ENCODE assay signal across 23 cellular contexts in the genomic region with DNA sequence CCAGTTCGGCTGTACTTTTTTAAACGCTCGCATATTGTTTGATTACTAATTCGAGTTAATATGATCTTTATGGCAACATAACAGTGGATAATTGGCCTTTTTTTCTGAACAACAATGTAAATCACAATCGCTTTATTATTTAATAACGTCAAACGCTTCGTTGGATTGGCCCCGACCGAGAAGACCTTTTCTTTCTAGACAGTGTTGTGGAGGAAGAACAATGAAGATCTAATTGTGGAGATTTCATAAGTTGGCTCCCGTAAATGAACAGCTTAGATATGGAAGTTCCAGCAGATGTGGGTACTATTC. TPM values are rescaled to one million over a fixed set of nuclear protein-coding genes. Genes with fewer than 3 reads are reported as not detected.
DNase-seq lines count a peak whose midpoint lies in the region; ATAC-seq, FAIRE-seq and TF ChIP-seq lines count a peak whose summit lies in the region.
"Had no signal": no experiment of that assay in that cellular context is flagged by ENCODE, and none has a peak within 500 bp of the region (broad histone marks: within the 10 kb centered on the region; RNA-seq: fewer than 3 reads in every experiment).

No MANE protein-coding gene starts in this region.

- no peak overlapping the region for H3K4ac ChIP-seq in H1 (replicated peaks; ENCODE audit: insufficient read length, low read depth, low read length)

- peaks cover 95% of the 10 kb centered on the region for H3K27me3 Mint-ChIP-seq in T-helper 2 cell treated with Interferon-gamma antibody and Interleukin-4, amounts not matched to agents 5 μg/mL and 100 μg/mL, for 36 hours (ENCODE audit: low read depth)
- peaks cover 94% of the 10 kb centered on the region for H3K27me3 Mint-ChIP-seq in activated CD8-positive, alpha-beta T cell treated with anti-CD3 and anti-CD28 coated beads for 36 hours
- H3K27me3 Mint-ChIP-seq in neural progenitor cell (ENCODE audit: insufficient read depth, low read depth) = peaks cover 2% of the 10 kb centered on the region

- TF ChIP-seq EP300 in H1 (IDR thresholded peaks at IDR 0.05; ENCODE audit: borderline replicate concordance in 1 of 2, low read depth in 2 of 2, low read length in 2 of 2) = no peak

- DNase-seq in T-helper 2 cell treated with Interferon-gamma antibody and Interleukin-4, amounts not matched to agents 5 μg/mL and 100 μg/mL, for 36 hours (ENCODE audit: low spot score) = no peak
- DNase-seq in T-helper 2 cell = no peak
- no peak for DNase-seq in activated CD8-positive, alpha-beta T cell treated with anti-CD3 and anti-CD28 coated beads for 36 hours
- no peak for DNase-seq in H1 (ENCODE audit: low read depth in 1 of 2, low spot score in 2 of 2)
- DNase-seq in neural progenitor cell (ENCODE audit: low spot score) = no peak
- DNase-seq in osteoblast (ENCODE audit: insufficient read length, low spot score, missing footprints) = no peak
- DNase-seq: 8988T; central memory CD4-positive, alpha-beta T cell; effector CD8-positive, alpha-beta T cell; Kasumi-1; mesenchymal stem cell; NCI-H1105 treated with DMSO at 0.1 percent for 48 hours; NCI-H748 treated with DMSO at 0.1 percent for 48 hours; SHP77 treated with DMSO at 0.1 percent for 48 hours had no signal

- no peak overlapping the region for H3K27ac ChIP-seq in H1 (ENCODE audit: low read depth, low read length)
- H3K27ac ChIP-seq in neural progenitor cell = peak overlapping the region; percentile 24
- no peak overlapping the region for H3K27ac ChIP-seq in osteoblast (ENCODE audit: low read depth, low read length)

- no peak overlapping the region for H2BK5ac ChIP-seq in H1 (ENCODE audit: low read depth, low read length)

- H3K4me3 ChIP-seq in H1 (ENCODE audit: extremely low read depth in 1 of 4, insufficient read depth in 2 of 4, low read depth in 3 of 4, low read length in 4 of 4) (peak overlapping the region; percentile 14 to 73 (median 20); a peak in 5 of 8 replicates), neural progenitor cell (no peak overlapping the region), osteoblast (ENCODE audit: insufficient read depth, low read length) (no peak overlapping the region)

- H3K9me3 Mint-ChIP-seq in T-helper 2 cell treated with Interferon-gamma antibody and Interleukin-4, amounts not matched to agents 5 μg/mL and 100 μg/mL, for 36 hours = peaks cover 7% of the 10 kb centered on the region
- H3K9me3 Mint-ChIP-seq in activated CD8-positive, alpha-beta T cell treated with anti-CD3 and anti-CD28 coated beads for 36 hours = peaks cover 14% of the 10 kb centered on the region
- H3K9me3 Mint-ChIP-seq in neural progenitor cell = no peaks in the 10 kb centered on the region

- H3K79me2 ChIP-seq in H1 (ENCODE audit: control insufficient read depth in 1 of 2, insufficient read depth in 2 of 2, low read length in 2 of 2) (peaks cover 0 to 28% of the 10 kb centered on the region in 2 experiments; a peak in 3 of 4 replicates), neural progenitor cell (ENCODE audit: low read depth) (peaks cover 85% of the 10 kb centered on the region), osteoblast (ENCODE audit: insufficient read depth, low read length) (no peaks in the 10 kb centered on the region)

- H3K4me3 Mint-ChIP-seq in T-helper 2 cell treated with Interferon-gamma antibody and Interleukin-4, amounts not matched to agents 5 μg/mL and 100 μg/mL, for 36 hours = peak overlapping the region; percentile 4
- H3K4me3 Mint-ChIP-seq in activated CD8-positive, alpha-beta T cell treated with anti-CD3 and anti-CD28 coated beads for 36 hours = no peak overlapping the region
- peak overlapping the region; percentile 80 for H3K4me3 Mint-ChIP-seq in neural progenitor cell
- H3K4me3 Mint-ChIP-seq: natural killer cell treated with Interleukin-12 subunit alpha and Interleukin-12 subunit beta and Interleukin-15 and Interleukin-18, amount 100 ng/mL, for 72 hours had no signal

- H2AK5ac ChIP-seq in H1 (ENCODE audit: low read depth, low read length) = no peak overlapping the region; the same call in 1 of the 2 replicates

- no peak overlapping the region for H4K91ac ChIP-seq in H1 (replicated peaks; ENCODE audit: insufficient read length, low read length)

- H3K18ac ChIP-seq in H1 (ENCODE audit: extremely low read depth, low read length) = no peak overlapping the region; the same call in 1 of the 2 replicates

- H3K9ac ChIP-seq in H1 (replicated peaks in 1 of 4; ENCODE audit: extremely low read depth in 1 of 4, low read depth in 3 of 4, low read length in 3 of 4) = no peak overlapping the region
- no peak overlapping the region for H3K9ac ChIP-seq in neural progenitor cell

- H3K9me3 ChIP-seq in H1 (ENCODE audit: insufficient read depth in 2 of 2, low read depth in 1 of 2, low read length in 1 of 2) (no peaks in the 10 kb centered on the region), neural progenitor cell (ENCODE audit: low read depth) (no peaks in the 10 kb centered on the region), osteoblast (ENCODE audit: low read depth, low read length) (no peaks in the 10 kb centered on the region)
- H3K9me3 ChIP-seq: tibial nerve had no signal

- TF ChIP-seq POLR2A in H1 (IDR thresholded peaks at IDR 0.05; ENCODE audit: control extremely low read depth in 1 of 2, low read depth in 2 of 2, low read length in 2 of 2) = no peak

- H3F3A ChIP-seq in neural progenitor cell (ENCODE audit: low read depth) = peaks cover 100% of the 10 kb centered on the region

- H3K56ac ChIP-seq in H1 (replicated peaks; ENCODE audit: insufficient read length, low read depth, low read length) = no peak overlapping the region

- no peak overlapping the region for H4K8ac ChIP-seq in H1 (ENCODE audit: extremely low read depth, insufficient read depth, low read length)

- POLR2A ChIA-PET in activated CD8-positive, alpha-beta T cell treated with anti-CD3 and anti-CD28 coated beads for 36 hours (lab: Charles Lee) = no interaction called here
- POLR2A ChIA-PET in H1 (lab: Charles Lee; ENCODE audit: partially characterized antibody) = interaction anchor here (0.9 to 2.1 kb wide), 4 partner anchors 9 to 165 kb away, joined by 3 to 14 read pairs (median 5); a partner anchor contains a TSS

- H2AFZ ChIP-seq in H1 (ENCODE audit: low read length) = no peak overlapping the region
- no peak overlapping the region for H2AFZ ChIP-seq in neural progenitor cell (replicated peaks)
- no peak overlapping the region for H2AFZ ChIP-seq in osteoblast (ENCODE audit: low read length)

- H3K36me3 ChIP-seq in H1 (ENCODE audit: control insufficient read depth in 2 of 4, insufficient read depth in 4 of 4, low read length in 3 of 4) (peaks cover 0 to 17% (median 0%) of the 10 kb centered on the region in 4 experiments; a peak in 1 of 8 replicates), neural progenitor cell (no peaks in the 10 kb centered on the region), osteoblast (ENCODE audit: insufficient read depth, low read length) (no peaks in the 10 kb centered on the region)
- H3K36me3 ChIP-seq: tibial nerve had no signal

- H3K4me1 ChIP-seq in H1 (replicated peaks in 1 of 4; ENCODE audit: control insufficient read depth in 3 of 4, insufficient read depth in 4 of 4, low read length in 3 of 4) (peaks cover 18 to 46% (median 37%) of the 10 kb centered on the region in 4 experiments), neural progenitor cell (peaks cover 90% of the 10 kb centered on the region), osteoblast (ENCODE audit: insufficient read depth, low read length) (no peaks in the 10 kb centered on the region)

- CTCF ChIA-PET in activated CD8-positive, alpha-beta T cell treated with anti-CD3 and anti-CD28 coated beads for 36 hours (lab: Charles Lee) = interaction anchor here (0.7 to 1.0 kb wide), 3 partner anchors 11 to 23 kb away, joined by 3 to 4 read pairs (median 3); no protein-coding TSS in a partner anchor
- CTCF ChIA-PET in H1 (lab: Charles Lee; ENCODE audit: partially characterized antibody) = interaction anchor here (0.7 to 1.2 kb wide), 3 partner anchors 22 to 920 kb away, joined by 3 to 4 read pairs (median 4); no protein-coding TSS in a partner anchor

- H3K23me2 ChIP-seq in H1 (ENCODE audit: low read depth, low read length) = peaks cover 22% of the 10 kb centered on the region

- intact Hi-C loops in activated CD8-positive, alpha-beta T cell treated with anti-CD3 and anti-CD28 coated beads for 36 hours (cut with micrococcal nuclease) = no loop called here

- no peak for ATAC-seq in activated CD8-positive, alpha-beta T cell treated with anti-CD3 and anti-CD28 coated beads for 36 hours
- ATAC-seq in HG03457 (IDR thresholded peaks at IDR 0.05; ENCODE audit: unreplicated experiment) (no peak), GM21576 (IDR thresholded peaks at IDR 0.05; ENCODE audit: unreplicated experiment) (no peak)
- ATAC-seq: natural killer cell treated with Interleukin-12 subunit alpha and Interleukin-12 subunit beta and Interleukin-15 and Interleukin-18, amount 100 ng/mL, for 72 hours had no signal

- FAIRE-seq in H1 (lab: Jason Lieb, UNC) = no peak
- FAIRE-seq: G401.6 had no signal

- peaks cover 6% of the 10 kb centered on the region for H3K4me1 Mint-ChIP-seq in T-helper 2 cell treated with Interferon-gamma antibody and Interleukin-4, amounts not matched to agents 5 μg/mL and 100 μg/mL, for 36 hours (ENCODE audit: low read depth)
- H3K4me1 Mint-ChIP-seq in activated CD8-positive, alpha-beta T cell treated with anti-CD3 and anti-CD28 coated beads for 36 hours (ENCODE audit: low read depth) = peaks cover 21% of the 10 kb centered on the region
- peaks cover 91% of the 10 kb centered on the region for H3K4me1 Mint-ChIP-seq in neural progenitor cell

- no peak overlapping the region for H2BK15ac ChIP-seq in H1 (ENCODE audit: low read length)

- H3K27me3 ChIP-seq in H1 (replicated peaks in 1 of 4; ENCODE audit: control insufficient read depth in 3 of 4, extremely low read depth in 1 of 4, insufficient read depth in 3 of 4, low read length in 3 of 4) = peaks cover 6 to 31% (median 18%) of the 10 kb centered on the region in 4 experiments
- no peaks in the 10 kb centered on the region for H3K27me3 ChIP-seq in neural progenitor cell
- H3K27me3 ChIP-seq in osteoblast (ENCODE audit: insufficient read depth, low read length) = peaks cover 94% of the 10 kb centered on the region

- H3K14ac ChIP-seq in H1 (ENCODE audit: insufficient read length) = no peak overlapping the region

- peaks cover 8% of the 10 kb centered on the region for H3K36me3 Mint-ChIP-seq in T-helper 2 cell treated with Interferon-gamma antibody and Interleukin-4, amounts not matched to agents 5 μg/mL and 100 μg/mL, for 36 hours (ENCODE audit: low read depth)
- peaks cover 20% of the 10 kb centered on the region for H3K36me3 Mint-ChIP-seq in activated CD8-positive, alpha-beta T cell treated with anti-CD3 and anti-CD28 coated beads for 36 hours (ENCODE audit: low read depth)
- peaks cover 10% of the 10 kb centered on the region for H3K36me3 Mint-ChIP-seq in neural progenitor cell

- no peak for TF ChIP-seq RAD21 in H1 (IDR thresholded peaks at IDR 0.05 in 1 of 2, conservative IDR thresholded peaks at IDR 0.05 in 1 of 2; ENCODE audit: low read depth in 2 of 2, low read length in 2 of 2)

- H2BK120ac ChIP-seq in H1 (replicated peaks; ENCODE audit: low read depth, low read length) = no peak overlapping the region

- 14% methylated on average over 11 of the region's 11 CpGs; no CpG with 5 or more reads in 1 of the 2 experiments for WGBS in H1 (ENCODE audit: extremely low coverage in 1 of 2, insufficient coverage in 1 of 2, insufficient read length in 1 of 2, insufficient replicate concordance in 2 of 2, low coverage in 1 of 2, low lambda C conversion rate in 2 of 2, missing lambda C conversion rate in 1 of 2), 2 experiments

- H3K79me1 ChIP-seq in H1 (ENCODE audit: low read depth, low read length) = no peaks in the 10 kb centered on the region; the same call in 1 of the 2 replicates

- H4K5ac ChIP-seq in H1 (ENCODE audit: insufficient read length, low read depth, low read length) = no peak overlapping the region

- H3K4me2 ChIP-seq in H1 (ENCODE audit: insufficient read depth in 1 of 2, low read depth in 2 of 2, low read length in 2 of 2) (peak overlapping the region; percentile 94 to 100), neural progenitor cell (peak overlapping the region; percentile 86), osteoblast (ENCODE audit: insufficient read depth, low read length) (no peak overlapping the region)

- peak overlapping the region; percentile 21 for H3K27ac Mint-ChIP-seq in T-helper 2 cell treated with Interferon-gamma antibody and Interleukin-4, amounts not matched to agents 5 μg/mL and 100 μg/mL, for 36 hours
- peak overlapping the region; percentile 15 for H3K27ac Mint-ChIP-seq in activated CD8-positive, alpha-beta T cell treated with anti-CD3 and anti-CD28 coated beads for 36 hours
- peak overlapping the region; percentile 78 for H3K27ac Mint-ChIP-seq in neural progenitor cell
- H3K27ac Mint-ChIP-seq: natural killer cell treated with Interleukin-12 subunit alpha and Interleukin-12 subunit beta and Interleukin-15 and Interleukin-18, amount 100 ng/mL, for 72 hours had no signal

- 0 out of 2 replicates have a peak overlapping the region, but pooled peaks have one; percentile 2 for H2BK20ac ChIP-seq in H1 (ENCODE audit: low read length)

- no peak for TF ChIP-seq CTCF in activated CD8-positive, alpha-beta T cell treated with anti-CD3 and anti-CD28 coated beads for 36 hours (IDR thresholded peaks at IDR 0.05)
- no peak for TF ChIP-seq CTCF in H1 (IDR thresholded peaks at IDR 0.05; ENCODE audit: control extremely low read depth in 1 of 3, insufficient read depth in 1 of 3, low read depth in 1 of 3, low read length in 3 of 3)
- no peak for TF ChIP-seq CTCF in neural progenitor cell (IDR thresholded peaks at IDR 0.05)
- no peak for TF ChIP-seq CTCF in osteoblast (IDR thresholded peaks at IDR 0.05; ENCODE audit: extremely low read depth, low read depth, low read length)

- no peak overlapping the region for H3K23ac ChIP-seq in H1 (ENCODE audit: insufficient read length)

- H4K20me1 ChIP-seq in H1 (replicated peaks in 1 of 2; ENCODE audit: control insufficient read depth in 1 of 2, insufficient read depth in 2 of 2, low read length in 2 of 2) = no peaks in the 10 kb centered on the region
- peaks cover 35% of the 10 kb centered on the region for H4K20me1 ChIP-seq in neural progenitor cell (ENCODE audit: low read depth)
- H4K20me1 ChIP-seq in osteoblast (ENCODE audit: insufficient read depth, low read length) = no peaks in the 10 kb centered on the region

- H2BK12ac ChIP-seq in H1 (ENCODE audit: low read depth, low read length) = no peak overlapping the region

RNA-seq across cellular contexts. Expression of a gene that starts 12.7 kb away (rescaled TPM):
- not detected for total RNA-seq in activated CD8-positive, alpha-beta T cell treated with anti-CD3 and anti-CD28 coated beads for 36 hours
- 247 and 260 TPM in 2 replicates for total RNA-seq in H1 (2021; fragmentation: NEBNext Ultra II Directional; extraction: Animal tissue kit (Norgen Biotek cat#: 25700))
- 149 and 170 TPM in 2 replicates for polyA plus RNA-seq in H1 (2011; rRNA removed)
- 181 TPM for polyA plus RNA-seq in H1 (2011; cell fraction: cytosol; rRNA removed)
- 120 TPM for polyA plus RNA-seq in H1 (2011; cell fraction: nucleus; rRNA removed)
- 130 to 186 TPM (median 157 TPM) in 4 replicates for polyA plus RNA-seq in H1 (2012, experiment 1 of 2)
- polyA plus RNA-seq in H1 (2012, experiment 2 of 2) = 64.0 TPM
- 171 TPM for polyA plus RNA-seq in H1 (2013, experiment 1 of 2)
- 169 TPM for polyA plus RNA-seq in H1 (2013, experiment 2 of 2)
- 34.6 and 35.5 TPM in 2 replicates for polyA minus RNA-seq in H1 (2011; rRNA and poly(A)+ RNA removed)
- polyA minus RNA-seq in H1 (2011; cell fraction: cytosol; rRNA and poly(A)+ RNA removed) = 101 TPM
- polyA minus RNA-seq in H1 (2011; cell fraction: nucleus; rRNA and poly(A)+ RNA removed) = 83.5 TPM
- 584 and 605 TPM in 2 replicates for total RNA-seq in neural progenitor cell (ENCODE audit: low replicate concordance)
- total RNA-seq in osteoblast = not detected in 2 replicates
- total RNA-seq: HT1080; kidney epithelial cell; natural killer cell treated with Interleukin-12 subunit alpha and Interleukin-12 subunit beta and Interleukin-15 and Interleukin-18, amount 100 ng/mL, for 72 hours; T-helper 2 cell treated with Interferon-gamma antibody and Interleukin-4, amounts not matched to agents 100 ng/mL and 5 ng/mL, for 36 hours had no signal
- polyA plus RNA-seq: BJ had no signal

Comparison
In these comparisons a context has a peak if more than half of its experiments do, and no peak if none do; other contexts are left out.
1. H3K27ac Mint-ChIP-seq: peak in every context shown above with its lines; median percentile 78 in neural progenitor cell; 21 in T-helper 2 cell treated with Interferon-gamma antibody and Interleukin-4, amounts not matched to agents 5 μg/mL and 100 μg/mL, for 36 hours; 15 in activated CD8-positive, alpha-beta T cell treated with anti-CD3 and anti-CD28 coated beads for 36 hours.
2. H3K4me3 ChIP-seq: peak in H1 (4 of 4); none in neural progenitor cell (single experiment) and osteoblast (single experiment).
3. RNA of a gene that starts 12.7 kb away (total RNA-seq): 584 to 605 TPM in neural progenitor cell and 247 to 260 TPM in H1; not detected in activated CD8-positive, alpha-beta T cell treated with anti-CD3 and anti-CD28 coated beads for 36 hours and not detected in osteoblast; every median in the first group is over 100 times any median in the second.